Comparison of ENCODE assay signal across 8 cellular contexts in the genomic region with DNA sequence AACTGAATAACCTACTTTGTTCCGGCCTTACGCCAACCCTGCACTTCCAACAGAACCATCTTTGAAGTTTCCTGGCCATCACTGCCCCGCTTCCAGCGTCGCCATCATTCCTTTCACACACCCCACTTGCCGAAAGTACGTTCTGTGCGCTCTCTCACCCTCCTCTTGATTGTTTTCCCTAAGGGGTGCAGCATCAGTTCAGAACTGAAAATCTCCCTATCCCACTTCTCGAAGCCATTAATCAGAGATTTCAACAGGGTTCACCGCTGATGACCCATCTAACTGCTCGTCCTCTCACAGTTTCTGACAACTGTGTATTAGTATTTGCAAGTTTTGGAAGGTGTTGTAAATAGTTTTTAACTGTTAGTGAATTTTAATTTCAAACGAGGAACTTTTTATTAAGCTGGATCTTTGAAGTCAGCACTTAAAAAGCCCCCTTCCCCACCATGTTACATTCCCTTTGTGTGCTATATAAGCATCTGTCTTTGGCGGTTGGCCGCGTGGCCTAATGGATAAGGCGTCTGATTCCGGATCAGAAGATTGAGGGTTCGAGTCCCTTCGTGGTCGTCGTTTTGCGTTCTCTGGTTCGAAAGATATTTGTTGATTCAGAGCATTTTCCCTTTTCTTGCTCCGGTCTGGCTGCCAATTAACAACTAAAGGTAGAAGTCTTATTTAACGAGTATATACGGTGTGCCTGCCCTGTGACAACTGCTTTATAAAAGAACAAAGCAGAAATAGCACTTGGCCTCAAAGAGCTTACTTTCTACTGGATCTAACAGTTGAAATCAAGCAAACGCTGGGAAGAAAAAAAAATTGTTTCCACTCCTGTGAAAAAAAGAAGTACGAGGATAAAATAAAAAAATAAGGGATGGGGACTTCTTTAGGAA. TPM values are rescaled to one million over a fixed set of nuclear protein-coding genes. Genes with fewer than 3 reads are reported as not detected.
DNase-seq lines count a peak whose midpoint lies in the region; ATAC-seq, FAIRE-seq and TF ChIP-seq lines count a peak whose summit lies in the region.

No MANE protein-coding gene starts in this region.

- H3K36me3 ChIP-seq in SJCRH30 (no peaks in the 10 kb centered on the region), parathyroid adenoma (ENCODE audit: control insufficient read depth, insufficient read depth, low read length) (no peaks in the 10 kb centered on the region)

- H3K27me3 ChIP-seq in SJCRH30: no peaks in the 10 kb centered on the region
- H3K27me3 ChIP-seq in parathyroid adenoma (ENCODE audit: control insufficient read depth, insufficient read depth, low read length): no peaks in the 10 kb centered on the region

- peak; percentile 86 to 88 for ATAC-seq in left cardiac atrium

- FAIRE-seq in urothelium cell line (lab: Jason Lieb, UNC): no peak

- DNase-seq in D341Med (ENCODE audit: low spot score): peak; percentile 69
- DNase-seq in Jurkat, Clone E6-1 (ENCODE audit: low read depth, low spot score): peak; percentile 61
- DNase-seq in SJCRH30: peak; percentile 69 to 88
- DNase-seq in amniotic epithelial cell (ENCODE audit: low read depth): peak; percentile 61
- DNase-seq in left cardiac atrium: peak; percentile 68
- peak; percentile 37 for DNase-seq in urothelium cell line (ENCODE audit: low spot score)
- no peak for DNase-seq in NCI-H2107 treated with DMSO at 0.1 percent for 48 hours (lab: John Stamatoyannopoulos, UW; ENCODE audit: unreplicated experiment)

- H3K27ac ChIP-seq in SJCRH30: no peak overlapping the region
- peak overlapping the region; percentile 26 for H3K27ac ChIP-seq in parathyroid adenoma

- H3K4me2 ChIP-seq in parathyroid adenoma (ENCODE audit: low read length): peak overlapping the region; percentile 87

- H3K4me3 ChIP-seq in Jurkat, Clone E6-1 (ENCODE audit: low read length): no peak overlapping the region
- peak overlapping the region; percentile 67 for H3K4me3 ChIP-seq in SJCRH30
- peak overlapping the region; percentile 91 for H3K4me3 ChIP-seq in parathyroid adenoma (ENCODE audit: low read depth, low read length)

- intact Hi-C loops in left cardiac atrium (cut with DNase I): loop anchor here in 1 of 2 donors (10.0 kb wide), 1 partner anchor 94 kb away; no protein-coding TSS in a partner anchor

- H3K9ac ChIP-seq in parathyroid adenoma: no peak overlapping the region

- no peaks in the 10 kb centered on the region for H3K79me2 ChIP-seq in parathyroid adenoma

- TF ChIP-seq CTCF in parathyroid adenoma (IDR thresholded peaks at IDR 0.05): no peak

- H3K9me3 ChIP-seq in SJCRH30 (replicated peaks): no peaks in the 10 kb centered on the region
- no peaks in the 10 kb centered on the region for H3K9me3 ChIP-seq in parathyroid adenoma (ENCODE audit: control insufficient read depth, low read length)

- H3K4me1 ChIP-seq in SJCRH30 (no peaks in the 10 kb centered on the region), parathyroid adenoma (no peaks in the 10 kb centered on the region)

- peak overlapping the region; percentile 84 for H2AFZ ChIP-seq in parathyroid adenoma

RNA-seq across cellular contexts. Expression of a gene that starts 42.6 kb away (rescaled TPM):
- 56.8 TPM for polyA plus RNA-seq in Jurkat, Clone E6-1 (2012; ENCODE audit: insufficient read depth, insufficient read length)
- total RNA-seq in SJCRH30 (2014; rRNA removed; shearing (Covaris generic)): 48.2 and 52.8 TPM in 2 replicates
- 10 to 100 TPM; 20.7 to 25.3 TPM for total RNA-seq in left cardiac atrium
